Comparison of ENCODE assay signal across 13 cellular contexts in the genomic region with DNA sequence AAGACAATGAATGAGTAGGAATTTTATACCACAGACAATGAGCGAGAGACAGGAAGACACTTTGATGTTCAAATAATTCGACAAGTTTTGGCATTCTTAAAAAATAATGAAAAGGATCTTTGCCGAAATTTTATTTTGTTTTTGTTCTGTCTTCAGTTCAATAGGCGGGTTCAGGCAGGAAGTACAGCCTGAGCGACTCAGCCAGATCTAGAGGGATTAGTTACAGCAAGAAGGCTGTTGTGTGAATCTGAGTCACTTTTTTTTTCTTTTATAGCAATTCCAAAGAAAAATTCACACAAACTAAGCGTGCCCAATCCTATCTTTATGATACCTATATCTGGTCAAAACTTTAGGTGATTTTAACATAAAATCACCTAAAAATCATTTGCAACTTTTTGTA.
DNase-seq lines count a peak whose midpoint lies in the region; ATAC-seq and TF ChIP-seq lines count a peak whose summit lies in the region.
"Had no signal": no experiment of that assay in that cellular context is flagged by ENCODE, and none has a peak within 500 bp of the region (broad histone marks: within the 10 kb centered on the region; RNA-seq: fewer than 3 reads in every experiment).

No MANE protein-coding gene starts in this region.

- no peak overlapping the region for H3K9ac ChIP-seq in SK-N-SH
- peak overlapping the region; percentile 77 for H3K9ac ChIP-seq in SK-N-MC (ENCODE audit: insufficient read length)
- H3K9ac ChIP-seq in trophoblast cell (ENCODE audit: low read length), result no peak overlapping the region

- H3K79me2 ChIP-seq in SK-N-SH (ENCODE audit: insufficient read depth) (no peaks in the 10 kb centered on the region), trophoblast cell (ENCODE audit: control insufficient read depth, insufficient read depth, low read length, poor library complexity) (no peaks in the 10 kb centered on the region)

- H4K8ac ChIP-seq in trophoblast cell (ENCODE audit: low read depth, low read length), result no peak overlapping the region

- H3K4me2 ChIP-seq in SK-N-SH (no peak overlapping the region), trophoblast cell (ENCODE audit: low read length) (no peak overlapping the region)

- no peak for ATAC-seq in SK-N-SH treated with all-trans-retinoic acid at 6 μM for 48 hours
- no peak for ATAC-seq in GM21723 (IDR thresholded peaks at IDR 0.05; ENCODE audit: unreplicated experiment)
- ATAC-seq: activated naive CD4-positive, alpha-beta T cell treated with anti-CD3 and anti-CD28 coated beads, Interleukin-2, amount 50 U/mL, for 72 hours had no signal

- H4K91ac ChIP-seq in trophoblast cell (ENCODE audit: low read depth, low read length), result no peak overlapping the region

- H3K27ac Mint-ChIP-seq in activated CD4-positive, alpha-beta memory T cell treated with anti-CD3 and anti-CD28 coated beads, Interleukin-2, amount 10 ng/mL, durations not matched to agents 7 days and 5 days, result no peak overlapping the region
- H3K27ac Mint-ChIP-seq: activated naive CD4-positive, alpha-beta T cell treated with anti-CD3 and anti-CD28 coated beads, Interleukin-2, amount 50 U/mL, for 72 hours had no signal

- no peak overlapping the region for H3K14ac ChIP-seq in trophoblast cell (ENCODE audit: low read length)

- TF ChIP-seq RAD21 in SK-N-SH (IDR thresholded peaks at IDR 0.05; ENCODE audit: low read length), result no peak

- H3K4me3 ChIP-seq in SK-N-SH (ENCODE audit: low read depth in 2 of 2, low read length in 1 of 2) (no peak overlapping the region), SK-N-MC (peak overlapping the region; percentile 78), trophoblast cell (ENCODE audit: low read depth, low read length) (no peak overlapping the region)
- H3K4me3 ChIP-seq: suprapubic skin had no signal

- no peak overlapping the region for H2BK120ac ChIP-seq in trophoblast cell (ENCODE audit: insufficient read depth, low read length, poor library complexity)

- no peak overlapping the region for H2AK5ac ChIP-seq in trophoblast cell (ENCODE audit: low read length)

- DNase-seq in SK-N-SH, result no peak
- no peak for DNase-seq in SK-N-MC (ENCODE audit: low read depth, low spot score)
- DNase-seq in glomerular visceral epithelial cell (ENCODE audit: extremely low spot score), result peak; percentile 34
- DNase-seq in trophoblast cell, result no peak
- no peak for DNase-seq in activated CD4-positive, alpha-beta memory T cell treated with anti-CD3 and anti-CD28 coated beads, Interleukin-2, amount 10 ng/mL, durations not matched to agents 7 days and 5 days
- DNase-seq in RPMI8226, result no peak
- DNase-seq: esophagus squamous epithelium, NCI-H1436, NCI-H526 had no signal

- no peak for TF ChIP-seq EP300 in SK-N-SH (IDR thresholded peaks at IDR 0.05; ENCODE audit: borderline replicate concordance in 1 of 2, low read depth in 1 of 2, low read length in 1 of 2)

- TF ChIP-seq CTCF in SK-N-SH (IDR thresholded peaks at IDR 0.05), result no peak

- POLR2A ChIA-PET in SK-N-SH (lab: Yijun Ruan, JAX), result no interaction called here
- POLR2A ChIA-PET in activated CD4-positive, alpha-beta memory T cell treated with anti-CD3 and anti-CD28 coated beads, Interleukin-2, amount 10 ng/mL, durations not matched to agents 7 days and 5 days (lab: Charles Lee), result no interaction called here

- no peaks in the 10 kb centered on the region for H3K9me3 Mint-ChIP-seq in activated CD4-positive, alpha-beta memory T cell treated with anti-CD3 and anti-CD28 coated beads, Interleukin-2, amount 10 ng/mL, durations not matched to agents 7 days and 5 days

- H2AFZ ChIP-seq in SK-N-SH (ENCODE audit: low read depth) (0 out of 2 replicates have a peak overlapping the region, but pooled peaks have one; percentile 29), trophoblast cell (ENCODE audit: insufficient read depth, low read length, poor library complexity) (no peak overlapping the region)

- WGBS in SK-N-SH (ENCODE audit: low lambda C conversion rate), result 2% methylated on average over 6 of the region's 6 CpGs
- WGBS in trophoblast cell (ENCODE audit: extremely low coverage, insufficient coverage, insufficient read length), result no CpG with 5 or more reads among the region's 6 CpGs

- H3K9me2 ChIP-seq in SK-N-SH, result no peaks in the 10 kb centered on the region

- no peaks in the 10 kb centered on the region for H3K36me3 Mint-ChIP-seq in activated CD4-positive, alpha-beta memory T cell treated with anti-CD3 and anti-CD28 coated beads, Interleukin-2, amount 10 ng/mL, durations not matched to agents 7 days and 5 days (ENCODE audit: low read depth)
- H3K36me3 Mint-ChIP-seq: activated naive CD4-positive, alpha-beta T cell treated with anti-CD3 and anti-CD28 coated beads, Interleukin-2, amount 50 U/mL, for 72 hours had no signal

- H3K27me3 Mint-ChIP-seq in activated CD4-positive, alpha-beta memory T cell treated with anti-CD3 and anti-CD28 coated beads, Interleukin-2, amount 10 ng/mL, durations not matched to agents 7 days and 5 days, result peaks cover 2% of the 10 kb centered on the region

- H4K20me1 ChIP-seq in SK-N-SH (ENCODE audit: insufficient read depth), result no peaks in the 10 kb centered on the region

- H3K23ac ChIP-seq in trophoblast cell (ENCODE audit: low read length), result no peak overlapping the region

- H3K4me1 ChIP-seq in SK-N-SH (ENCODE audit: control insufficient read depth in 1 of 2, insufficient read depth in 2 of 2, low read depth in 1 of 2, low read length in 1 of 2), result no peaks in the 10 kb centered on the region
- no peaks in the 10 kb centered on the region for H3K4me1 ChIP-seq in trophoblast cell (ENCODE audit: control insufficient read depth in 1 of 2, insufficient read depth in 2 of 2, low read length in 2 of 2)

- no peaks in the 10 kb centered on the region for H3F3A ChIP-seq in SK-N-SH (replicated peaks; ENCODE audit: insufficient read depth)

- H3K27ac ChIP-seq in SK-N-SH (ENCODE audit: low read depth in 2 of 2, low read length in 1 of 2) (no peak overlapping the region), SK-N-MC (peak overlapping the region; percentile 73), trophoblast cell (ENCODE audit: low read depth, low read length) (no peak overlapping the region)
- H3K27ac ChIP-seq: suprapubic skin had no signal

- CTCF ChIA-PET in SK-N-SH (lab: Yijun Ruan, JAX), result interaction anchor here (1.0 kb wide), 1 partner anchor 392 kb away, joined by 4 read pairs; no protein-coding TSS in a partner anchor
- CTCF ChIA-PET in activated CD4-positive, alpha-beta memory T cell treated with anti-CD3 and anti-CD28 coated beads, Interleukin-2, amount 10 ng/mL, durations not matched to agents 7 days and 5 days (lab: Charles Lee), result no interaction called here

- no peaks in the 10 kb centered on the region for H3K36me3 ChIP-seq in SK-N-SH (replicated peaks in 1 of 2; ENCODE audit: control insufficient read depth in 1 of 2, insufficient read depth in 2 of 2, low read length in 1 of 2)
- no peaks in the 10 kb centered on the region for H3K36me3 ChIP-seq in SK-N-MC (ENCODE audit: insufficient read depth, low read length)
- H3K36me3 ChIP-seq in trophoblast cell (ENCODE audit: control insufficient read depth in 1 of 2, insufficient read depth in 2 of 2, low read length in 2 of 2), result no peaks in the 10 kb centered on the region
- H3K36me3 ChIP-seq: esophagus squamous epithelium, suprapubic skin had no signal

- no peaks in the 10 kb centered on the region for H3K4me1 Mint-ChIP-seq in activated CD4-positive, alpha-beta memory T cell treated with anti-CD3 and anti-CD28 coated beads, Interleukin-2, amount 10 ng/mL, durations not matched to agents 7 days and 5 days

- no peak overlapping the region for H3K18ac ChIP-seq in trophoblast cell (ENCODE audit: low read length)

- H3K4ac ChIP-seq in trophoblast cell (ENCODE audit: low read depth, low read length), result no peak overlapping the region

- H2BK5ac ChIP-seq in trophoblast cell (ENCODE audit: low read depth, low read length, poor library complexity), result no peak overlapping the region

- H4K12ac ChIP-seq in trophoblast cell (ENCODE audit: low read depth, low read length), result no peak overlapping the region

- no peaks in the 10 kb centered on the region for H3K27me3 ChIP-seq in SK-N-SH (ENCODE audit: insufficient read depth)
- H3K27me3 ChIP-seq in trophoblast cell (ENCODE audit: insufficient read depth, low read length), result no peaks in the 10 kb centered on the region
- H3K27me3 ChIP-seq: esophagus squamous epithelium, suprapubic skin had no signal

- no peak overlapping the region for H3K4me3 Mint-ChIP-seq in activated CD4-positive, alpha-beta memory T cell treated with anti-CD3 and anti-CD28 coated beads, Interleukin-2, amount 10 ng/mL, durations not matched to agents 7 days and 5 days

- no peak overlapping the region for H2BK12ac ChIP-seq in trophoblast cell (ENCODE audit: low read length)

- no peaks in the 10 kb centered on the region; the same call in 1 of the 2 replicates for H3K9me3 ChIP-seq in SK-N-SH
- no peaks in the 10 kb centered on the region for H3K9me3 ChIP-seq in SK-N-MC (ENCODE audit: low read depth, low read length)
- no peaks in the 10 kb centered on the region for H3K9me3 ChIP-seq in trophoblast cell (ENCODE audit: insufficient read depth, low read depth, low read length)
- H3K9me3 ChIP-seq: esophagus squamous epithelium, suprapubic skin had no signal

- H3K79me1 ChIP-seq in trophoblast cell (ENCODE audit: low read length), result no peaks in the 10 kb centered on the region

TF ChIP-seq in SK-N-SH, 30 proteins besides CTCF, POLR2A, EP300 and RAD21 (continues in another document):
- TF ChIP-seq ELF1 (IDR thresholded peaks at IDR 0.05) (no peak), SIN3A (IDR thresholded peaks at IDR 0.05; ENCODE audit: borderline replicate concordance, low read depth, low read length) (no peak), JUND (IDR thresholded peaks at IDR 0.05) (no peak), EZH2phosphoT487 (IDR thresholded peaks at IDR 0.05; ENCODE audit: borderline replicate concordance, low read depth) (no peak), TCF12 (IDR thresholded peaks at IDR 0.05) (no peak), GABPA (IDR thresholded peaks at IDR 0.05; ENCODE audit: low read depth) (no peak), POLR2AphosphoS5 (IDR thresholded peaks at IDR 0.05; ENCODE audit: low read depth, low read length) (no peak)

TF ChIP-seq in SK-N-SH treated with all-trans-retinoic acid at 6 μM for 48 hours, 23 proteins besides CTCF, POLR2A, EP300 and RAD21:
- TF ChIP-seq TOX (CRISPR knock-in tag; IDR thresholded peaks at IDR 0.05; ENCODE audit: borderline replicate concordance) (no peak), ZFP3 (CRISPR knock-in tag; IDR thresholded peaks at IDR 0.05) (no peak), ISL1 (CRISPR knock-in tag; IDR thresholded peaks at IDR 0.05) (no peak)
